In genomic region chr20:62408055-62408454, GRCh38 we compare ENCODE assay signal across 1 cellular context.
TF ChIP-seq lines count a peak whose summit lies in the region.

No MANE protein-coding gene starts in this region.

TF ChIP-seq in H1, 55 proteins besides CTCF, POLR2A, EP300 and RAD21:
- no peak for TF ChIP-seq SIN3A (conservative IDR thresholded peaks at IDR 0.05 in 1 of 2, IDR thresholded peaks at IDR 0.05 in 1 of 2; ENCODE audit: low read depth in 1 of 2, low read length in 2 of 2)
TF ChIP-seq in H1: peak in this region for 0.
